1 cellular context compared by ENCODE assay signal in the genomic region with DNA sequence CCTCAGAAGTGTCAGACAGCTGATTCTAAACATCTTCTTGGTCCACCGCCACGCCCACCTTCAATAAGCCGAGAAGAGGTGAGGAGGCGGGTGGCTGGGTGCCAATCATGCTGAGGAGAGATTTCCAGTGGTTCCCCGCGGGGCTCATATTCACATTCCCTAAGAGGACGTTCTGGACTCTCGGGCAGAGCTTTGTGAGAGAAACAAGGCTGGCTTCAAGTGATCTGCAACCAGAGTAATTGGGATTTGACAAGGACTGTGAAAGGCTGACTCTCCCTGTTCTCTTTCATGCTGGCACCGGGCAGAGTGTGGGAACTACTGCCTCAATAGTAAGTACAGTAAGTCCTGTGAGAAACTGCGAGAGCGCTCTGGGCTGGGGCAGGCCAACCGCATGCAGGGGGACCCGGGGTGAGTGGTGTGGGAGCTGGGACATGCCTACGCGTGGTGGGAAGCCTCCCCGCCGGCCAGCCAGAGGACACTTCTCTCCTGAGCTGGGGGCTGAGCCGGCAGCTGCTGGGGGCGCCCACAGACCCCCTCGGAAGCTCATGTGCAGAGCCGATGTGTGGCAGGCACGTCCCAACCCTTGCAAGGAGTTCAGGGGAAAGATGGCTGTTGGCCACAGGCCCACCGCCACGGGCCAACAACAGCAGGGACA.
TF ChIP-seq lines count a peak whose summit lies in the region.

No MANE protein-coding gene starts in this region.

TF ChIP-seq in HEK293, 187 proteins besides CTCF, POLR2A, EP300 and RAD21 (continued from another document):
- TF ChIP-seq, protein P1, sequence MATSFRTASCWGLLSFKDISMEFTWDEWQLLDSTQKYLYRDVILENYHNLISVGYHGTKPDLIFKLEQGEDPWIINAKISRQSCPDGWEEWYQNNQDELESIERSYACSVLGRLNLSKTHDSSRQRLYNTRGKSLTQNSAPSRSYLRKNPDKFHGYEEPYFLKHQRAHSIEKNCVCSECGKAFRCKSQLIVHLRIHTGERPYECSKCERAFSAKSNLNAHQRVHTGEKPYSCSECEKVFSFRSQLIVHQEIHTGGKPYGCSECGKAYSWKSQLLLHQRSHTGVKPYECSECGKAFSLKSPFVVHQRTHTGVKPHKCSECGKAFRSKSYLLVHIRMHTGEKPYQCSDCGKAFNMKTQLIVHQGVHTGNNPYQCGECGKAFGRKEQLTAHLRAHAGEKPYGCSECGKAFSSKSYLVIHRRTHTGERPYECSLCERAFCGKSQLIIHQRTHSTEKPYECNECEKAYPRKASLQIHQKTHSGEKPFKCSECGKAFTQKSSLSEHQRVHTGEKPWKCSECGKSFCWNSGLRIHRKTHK (tag by site-specific recombination; IDR thresholded peaks at IDR 0.05), result no peak
- TF ChIP-seq ZNF157 (tag by site-specific recombination; IDR thresholded peaks at IDR 0.05) (no peak), ZNF571 (tag by site-specific recombination; IDR thresholded peaks at IDR 0.05) (no peak), ZNF202 (tag by site-specific recombination; IDR thresholded peaks at IDR 0.05; ENCODE audit: borderline replicate concordance) (0 out of 2 replicates have a peak, but pooled peaks have one; percentile 23), ZNF600 (tag by site-specific recombination; IDR thresholded peaks at IDR 0.05) (peak; percentile 72)
- TF ChIP-seq, protein P2, sequence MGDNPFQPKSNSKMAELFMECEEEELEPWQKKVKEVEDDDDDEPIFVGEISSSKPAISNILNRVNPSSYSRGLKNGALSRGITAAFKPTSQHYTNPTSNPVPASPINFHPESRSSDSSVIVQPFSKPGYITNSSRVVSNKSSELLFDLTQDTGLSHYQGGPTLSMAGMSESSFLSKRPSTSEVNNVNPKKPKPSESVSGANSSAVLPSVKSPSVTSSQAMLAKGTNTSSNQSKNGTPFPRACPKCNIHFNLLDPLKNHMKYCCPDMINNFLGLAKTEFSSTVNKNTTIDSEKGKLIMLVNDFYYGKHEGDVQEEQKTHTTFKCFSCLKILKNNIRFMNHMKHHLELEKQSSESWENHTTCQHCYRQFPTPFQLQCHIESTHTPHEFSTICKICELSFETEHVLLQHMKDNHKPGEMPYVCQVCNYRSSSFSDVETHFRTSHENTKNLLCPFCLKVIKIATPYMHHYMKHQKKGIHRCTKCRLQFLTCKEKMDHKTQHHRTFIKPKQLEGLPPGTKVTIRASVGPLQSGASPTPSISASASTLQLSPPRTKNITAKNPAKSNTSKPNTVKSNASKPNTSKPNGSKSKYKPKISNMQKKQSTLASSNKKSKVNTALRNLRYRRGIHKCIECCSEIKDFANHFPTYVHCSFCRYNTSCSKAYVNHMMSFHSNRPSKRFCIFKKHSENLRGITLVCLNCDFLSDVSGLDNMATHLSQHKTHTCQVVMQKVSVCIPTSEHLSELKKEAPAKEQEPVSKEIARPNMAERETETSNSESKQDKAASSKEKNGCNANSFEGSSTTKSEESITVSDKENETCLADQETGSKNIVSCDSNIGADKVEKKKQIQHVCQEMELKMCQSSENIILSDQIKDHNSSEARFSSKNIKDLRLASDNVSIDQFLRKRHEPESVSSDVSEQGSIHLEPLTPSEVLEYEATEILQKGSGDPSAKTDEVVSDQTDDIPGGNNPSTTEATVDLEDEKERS (tag by site-specific recombination; IDR thresholded peaks at IDR 0.05), result no peak
